11 cellular contexts compared by ENCODE assay signal in genomic region chr22:35620624-35621245, GRCh38. TPM values are rescaled to one million over a fixed set of nuclear protein-coding genes. Genes with fewer than 3 reads are reported as not detected.
A peak's percentile ranks its signal among the peaks of the same experiment; 100 is the strongest.
DNase-seq lines count a peak whose midpoint lies in the region; ATAC-seq, FAIRE-seq and TF ChIP-seq lines count a peak whose summit lies in the region.
"Had no signal": no experiment of that assay in that cellular context is flagged by ENCODE, and none has a peak within 500 bp of the region (broad histone marks: within the 10 kb centered on the region; RNA-seq: fewer than 3 reads in every experiment).

No MANE protein-coding gene starts in this region.

- no peak for ATAC-seq in GM21723 (IDR thresholded peaks at IDR 0.05; ENCODE audit: unreplicated experiment)
- no peak for ATAC-seq in HG02885 (IDR thresholded peaks at IDR 0.05; ENCODE audit: poor library complexity, unreplicated experiment)

- H3K27ac ChIP-seq in H1 (ENCODE audit: low read depth, low read length) (no peak overlapping the region), neural cell (ENCODE audit: low read length) (peak overlapping the region; percentile 81)

- no peak overlapping the region for H2BK5ac ChIP-seq in H1 (ENCODE audit: low read depth, low read length)

- no peak overlapping the region for H4K91ac ChIP-seq in H1 (replicated peaks; ENCODE audit: insufficient read length, low read length)

- H3K23ac ChIP-seq in H1 (ENCODE audit: insufficient read length), result no peak overlapping the region

- no peak overlapping the region for H3K56ac ChIP-seq in H1 (replicated peaks; ENCODE audit: insufficient read length, low read depth, low read length)

- no peak overlapping the region for H3K4me3 ChIP-seq in H1 (ENCODE audit: extremely low read depth in 1 of 4, insufficient read depth in 2 of 4, low read depth in 3 of 4, low read length in 4 of 4)
- H3K4me3 ChIP-seq in neural cell (ENCODE audit: low read length), result peak overlapping the region; percentile 8

- 88% methylated on average over 15 of the region's 15 CpGs; no CpG with 5 or more reads in 1 of the 2 experiments for WGBS in H1 (ENCODE audit: extremely low coverage in 1 of 2, insufficient coverage in 1 of 2, insufficient read length in 1 of 2, insufficient replicate concordance in 2 of 2, low coverage in 1 of 2, low lambda C conversion rate in 2 of 2, missing lambda C conversion rate in 1 of 2), 2 experiments

- no peak overlapping the region for H3K18ac ChIP-seq in H1 (ENCODE audit: extremely low read depth, low read length)

- H3K27me3 ChIP-seq in H1 (replicated peaks in 1 of 4; ENCODE audit: control insufficient read depth in 3 of 4, extremely low read depth in 1 of 4, insufficient read depth in 3 of 4, low read length in 3 of 4) (no peaks in the 10 kb centered on the region; a peak in 1 of 7 replicates), neural cell (ENCODE audit: insufficient read depth, low read depth, low read length) (no peaks in the 10 kb centered on the region)

- H2BK15ac ChIP-seq in H1 (ENCODE audit: low read length), result no peak overlapping the region

- TF ChIP-seq RAD21 in H1 (IDR thresholded peaks at IDR 0.05 in 1 of 2, conservative IDR thresholded peaks at IDR 0.05 in 1 of 2; ENCODE audit: low read depth in 2 of 2, low read length in 2 of 2) (no peak), neural cell (conservative IDR thresholded peaks at IDR 0.05) (no peak)

- H3K79me2 ChIP-seq in H1 (ENCODE audit: control insufficient read depth in 1 of 2, insufficient read depth in 2 of 2, low read length in 2 of 2), result no peaks in the 10 kb centered on the region
- no peaks in the 10 kb centered on the region for H3K79me2 ChIP-seq in neural cell (replicated peaks; ENCODE audit: insufficient read depth, low read length)

- H3K4ac ChIP-seq in H1 (replicated peaks; ENCODE audit: insufficient read length, low read depth, low read length), result no peak overlapping the region

- TF ChIP-seq CTCF in H1 (IDR thresholded peaks at IDR 0.05; ENCODE audit: control extremely low read depth in 1 of 3, insufficient read depth in 1 of 3, low read depth in 1 of 3, low read length in 3 of 3) (no peak), neural cell (IDR thresholded peaks at IDR 0.05; ENCODE audit: poor library complexity, severe bottlenecking) (no peak)

- H2AFZ ChIP-seq in H1 (ENCODE audit: low read length) (no peak overlapping the region), neural cell (ENCODE audit: low read depth, low read length) (no peak overlapping the region)

- H3F3A ChIP-seq in neural cell (ENCODE audit: insufficient read depth, low read length, poor library complexity, severe bottlenecking), result no peaks in the 10 kb centered on the region

- POLR2A ChIA-PET in H1 (lab: Charles Lee; ENCODE audit: partially characterized antibody), result no interaction called here

- H2AK5ac ChIP-seq in H1 (ENCODE audit: low read depth, low read length), result no peak overlapping the region

- no peaks in the 10 kb centered on the region for H3K79me1 ChIP-seq in H1 (ENCODE audit: low read depth, low read length)

- DNase-seq in DMS153 treated with DMSO at 0.1 percent for 48 hours (lab: John Stamatoyannopoulos, UW; ENCODE audit: unreplicated experiment) (peak; percentile 42), NCI-H1436 treated with DMSO at 0.1 percent for 48 hours (lab: John Stamatoyannopoulos, UW) (peak; percentile 30), H1 (ENCODE audit: low read depth in 1 of 2, low spot score in 2 of 2) (no peak), GM19240 (ENCODE audit: insufficient read length, low spot score) (no peak), medulla oblongata (ENCODE audit: extremely low spot score) (no peak)
- DNase-seq: activated T-cell treated with anti-CD3 and anti-CD28 coated beads, Interleukin-2, amount 50 U/mL, for 48 hours; caudate nucleus had no signal

- CTCF ChIA-PET in H1 (lab: Charles Lee; ENCODE audit: partially characterized antibody), result interaction anchor here (0.6 to 3.3 kb wide), 20 partner anchors 7 to 514 kb away, joined by 3 to 11 read pairs (median 4); no protein-coding TSS in a partner anchor

- 0 out of 2 replicates have a peak overlapping the region, but pooled peaks have one; percentile 6 for H2BK12ac ChIP-seq in H1 (ENCODE audit: low read depth, low read length)

- no peak overlapping the region for H3K9ac ChIP-seq in H1 (replicated peaks in 1 of 4; ENCODE audit: extremely low read depth in 1 of 4, low read depth in 3 of 4, low read length in 3 of 4)
- H3K9ac ChIP-seq in neural cell (ENCODE audit: low read length), result peak overlapping the region; percentile 44

- H3K4me1 ChIP-seq in H1 (replicated peaks in 1 of 4; ENCODE audit: control insufficient read depth in 3 of 4, insufficient read depth in 4 of 4, low read length in 3 of 4), result peaks cover 0 to 16% (median 10%) of the 10 kb centered on the region in 4 experiments; a peak in 4 of 7 replicates

- H3K36me3 ChIP-seq in H1 (ENCODE audit: control insufficient read depth in 2 of 4, insufficient read depth in 4 of 4, low read length in 3 of 4), result no peaks in the 10 kb centered on the region
- H3K36me3 ChIP-seq in neural cell (ENCODE audit: insufficient read depth, low read length), result no peaks in the 10 kb centered on the region

- TF ChIP-seq EP300 in H1 (IDR thresholded peaks at IDR 0.05; ENCODE audit: borderline replicate concordance in 1 of 2, low read depth in 2 of 2, low read length in 2 of 2), result no peak
- peak; percentile 93 for TF ChIP-seq EP300 in neural cell (conservative IDR thresholded peaks at IDR 0.05; ENCODE audit: poor library complexity, severe bottlenecking)

- no peak overlapping the region for H2BK20ac ChIP-seq in H1 (ENCODE audit: low read length)

- no peak overlapping the region for H3K14ac ChIP-seq in H1 (ENCODE audit: insufficient read length)

- no peak for TF ChIP-seq POLR2A in H1 (IDR thresholded peaks at IDR 0.05; ENCODE audit: control extremely low read depth in 1 of 2, low read depth in 2 of 2, low read length in 2 of 2)

- H3K4me2 ChIP-seq in H1 (ENCODE audit: insufficient read depth in 1 of 2, low read depth in 2 of 2, low read length in 2 of 2) (no peak overlapping the region), neural cell (ENCODE audit: low read length) (peak overlapping the region; percentile 24)

- H3K9me2 ChIP-seq in neural cell (ENCODE audit: insufficient read depth, low read length), result no peaks in the 10 kb centered on the region

- H3K23me2 ChIP-seq in H1 (ENCODE audit: low read depth, low read length), result peaks cover 7% of the 10 kb centered on the region; the same call in 1 of the 2 replicates

- H3K9me3 ChIP-seq in H1 (ENCODE audit: insufficient read depth in 2 of 2, low read depth in 1 of 2, low read length in 1 of 2) (no peaks in the 10 kb centered on the region), neural cell (ENCODE audit: low read length) (no peaks in the 10 kb centered on the region)

- H2BK120ac ChIP-seq in H1 (replicated peaks; ENCODE audit: low read depth, low read length), result no peak overlapping the region

- H4K5ac ChIP-seq in H1 (ENCODE audit: insufficient read length, low read depth, low read length), result no peak overlapping the region

- no peak overlapping the region; the same call in 1 of the 2 replicates for H4K8ac ChIP-seq in H1 (ENCODE audit: extremely low read depth, insufficient read depth, low read length)

- H4K20me1 ChIP-seq in H1 (replicated peaks in 1 of 2; ENCODE audit: control insufficient read depth in 1 of 2, insufficient read depth in 2 of 2, low read length in 2 of 2) (no peaks in the 10 kb centered on the region), neural cell (ENCODE audit: insufficient read depth) (no peaks in the 10 kb centered on the region)

- no peak for FAIRE-seq in H1 (lab: Jason Lieb, UNC)

TF ChIP-seq in H1, 55 proteins besides CTCF, POLR2A, EP300 and RAD21:
- TF ChIP-seq SP4 (IDR thresholded peaks at IDR 0.05; ENCODE audit: low read length), result no peak
- no peak for TF ChIP-seq NANOG (IDR thresholded peaks at IDR 0.05; ENCODE audit: insufficient read depth, low read depth, low read length, poor library complexity, severe bottlenecking)

TF ChIP-seq in neural cell, 6 proteins besides CTCF, POLR2A, EP300 and RAD21 (continues in another document):
- TF ChIP-seq POLR2AphosphoS5 (IDR thresholded peaks at IDR 0.05), result peak; percentile 78
- no peak for TF ChIP-seq SMC3 (conservative IDR thresholded peaks at IDR 0.05; ENCODE audit: poor library complexity)
- TF ChIP-seq MXI1 (conservative IDR thresholded peaks at IDR 0.05; ENCODE audit: poor library complexity, severe bottlenecking), result peak; percentile 48

RNA-seq across cellular contexts. Expression of gene MB, which starts 3.6 kb away (rescaled TPM):
- not detected in 2 replicates for total RNA-seq in H1 (2021; fragmentation: NEBNext Ultra II Directional; extraction: Animal tissue kit (Norgen Biotek cat#: 25700))
- polyA plus RNA-seq in H1 (2011; rRNA removed) (1.5 and 1.7 TPM in 2 replicates), neural cell (0.51 TPM in 1 of 2 replicates, not detected in the other)
- polyA plus RNA-seq in H1 (2011; cell fraction: cytosol; rRNA removed), result 1.6 TPM
- 1.5 TPM for polyA plus RNA-seq in H1 (2011; cell fraction: nucleus; rRNA removed)
- 0.31 to 1.7 TPM (median 1.2 TPM) in 4 replicates for polyA plus RNA-seq in H1 (2012, experiment 1 of 2)
- polyA plus RNA-seq in H1 (2012, experiment 2 of 2), result 0.24 TPM
- 0.10 TPM for polyA plus RNA-seq in H1 (2013, experiment 1 of 2)
- 0.11 TPM for polyA plus RNA-seq in H1 (2013, experiment 2 of 2)
- polyA minus RNA-seq in H1 (2011; rRNA and poly(A)+ RNA removed), result 0.63 TPM in 1 of 2 replicates, not detected in the other
- not detected for polyA minus RNA-seq in H1 (2011; cell fraction: cytosol; rRNA and poly(A)+ RNA removed)
- not detected for polyA minus RNA-seq in H1 (2011; cell fraction: nucleus; rRNA and poly(A)+ RNA removed)
- polyA minus RNA-seq in neural cell, result not detected in 2 replicates
- total RNA-seq: OCI-LY7 had no signal

RNA-seq across cellular contexts. Expression of gene APOL6, which starts 27.5 kb away (rescaled TPM):
- 0.13 TPM in 2 replicates for total RNA-seq in H1 (2021; fragmentation: NEBNext Ultra II Directional; extraction: Animal tissue kit (Norgen Biotek cat#: 25700))
- 0.06 and 0.08 TPM in 2 replicates for polyA plus RNA-seq in H1 (2011; rRNA removed)
- 0.10 TPM for polyA plus RNA-seq in H1 (2011; cell fraction: cytosol; rRNA removed)
- 0.09 TPM for polyA plus RNA-seq in H1 (2011; cell fraction: nucleus; rRNA removed)
- polyA plus RNA-seq in H1 (2012, experiment 1 of 2), result 0.08 to 0.17 TPM (median 0.11 TPM) in 4 replicates
- 0.04 TPM for polyA plus RNA-seq in H1 (2012, experiment 2 of 2)
- polyA plus RNA-seq in H1 (2013, experiment 1 of 2), result 0.10 TPM
- 0.07 TPM for polyA plus RNA-seq in H1 (2013, experiment 2 of 2)
- polyA minus RNA-seq in H1 (2011; rRNA and poly(A)+ RNA removed), result 0.19 and 0.34 TPM in 2 replicates
- 0.22 TPM for polyA minus RNA-seq in H1 (2011; cell fraction: cytosol; rRNA and poly(A)+ RNA removed)
- 0.60 TPM for polyA minus RNA-seq in H1 (2011; cell fraction: nucleus; rRNA and poly(A)+ RNA removed)
- not detected in 2 replicates for polyA plus RNA-seq in neural cell
- not detected in 2 replicates for polyA minus RNA-seq in neural cell

Comparison
In these comparisons a context has a peak if more than half of its experiments do, and no peak if none do; other contexts are left out.
1. DNase-seq: peak in DMS153 treated with DMSO at 0.1 percent for 48 hours (single experiment) and NCI-H1436 treated with DMSO at 0.1 percent for 48 hours (single experiment); none in H1 (0 of 2), GM19240 (single experiment) and medulla oblongata (single experiment).